Comparison of ENCODE assay signal across 25 cellular contexts in genomic region chr6:137175157-137175889, GRCh38. TPM values are rescaled to one million over a fixed set of nuclear protein-coding genes. Genes with fewer than 3 reads are reported as not detected.
DNase-seq lines count a peak whose midpoint lies in the region; ATAC-seq, FAIRE-seq and TF ChIP-seq lines count a peak whose summit lies in the region.
"Had no signal": no experiment of that assay in that cellular context is flagged by ENCODE, and none has a peak within 500 bp of the region (broad histone marks: within the 10 kb centered on the region; RNA-seq: fewer than 3 reads in every experiment).

No MANE protein-coding gene starts in this region.

- H3K4me1 ChIP-seq in GM12878 (ENCODE audit: control insufficient read depth, insufficient read depth, low read length) (peaks cover 41% of the 10 kb centered on the region), smooth muscle cell (ENCODE audit: low read depth) (no peaks in the 10 kb centered on the region)

- H3K4me3 Mint-ChIP-seq in stimulated activated memory B cell treated with anti-CD40 and anti-IgM and Interleukin-4, amounts not matched to agents 10 μg/mL and 1 μg/mL and 100 μg/mL, for 72 hours, result no peak overlapping the region
- no peak overlapping the region for H3K4me3 Mint-ChIP-seq in activated T-cell treated with anti-CD3 and anti-CD28 coated beads, Interleukin-2, amount 50 U/mL, for 4 hours

- TF ChIP-seq RAD21 in GM12878 (IDR thresholded peaks at IDR 0.05; ENCODE audit: insufficient read depth, low read depth, low read length), result no peak

- H3K27me3 ChIP-seq in GM12878 (replicated peaks in 1 of 2; ENCODE audit: control insufficient read depth in 2 of 2, insufficient read depth in 2 of 2, low read length in 1 of 2) (no peaks in the 10 kb centered on the region), smooth muscle cell (ENCODE audit: low read depth) (no peaks in the 10 kb centered on the region)

- no TSS peak for BruUV-seq in GM12878 (replicated peaks; lab: Mats Ljungman, UMichigan)

- CTCF ChIA-PET in GM12878 (lab: Yijun Ruan, JAX), result interaction anchor here (0.9 to 3.6 kb wide), 7 partner anchors 8 to 81 kb away, joined by 3 to 23 read pairs (median 3); no protein-coding TSS in a partner anchor

- peaks cover 6% of the 10 kb centered on the region for H3K9me3 Mint-ChIP-seq in stimulated activated memory B cell treated with anti-CD40 and anti-IgM and Interleukin-4, amounts not matched to agents 10 μg/mL and 1 μg/mL and 100 μg/mL, for 72 hours
- no peaks in the 10 kb centered on the region for H3K9me3 Mint-ChIP-seq in activated T-cell treated with anti-CD3 and anti-CD28 coated beads, Interleukin-2, amount 50 U/mL, for 4 hours
- H3K9me3 Mint-ChIP-seq: IgD-negative memory B cell had no signal

- H3K36me3 ChIP-seq in GM12878 (ENCODE audit: control insufficient read depth in 2 of 2, insufficient read depth in 2 of 2, low read length in 1 of 2), result no peaks in the 10 kb centered on the region
- no peaks in the 10 kb centered on the region for H3K36me3 ChIP-seq in smooth muscle cell (ENCODE audit: low read depth)

- peak overlapping the region; percentile 3 for H3K27ac Mint-ChIP-seq in stimulated activated memory B cell treated with anti-CD40 and anti-IgM and Interleukin-4, amounts not matched to agents 10 μg/mL and 1 μg/mL and 100 μg/mL, for 72 hours

- no peak overlapping the region for H3K4me3 ChIP-seq in GM12878
- no peak overlapping the region for H3K4me3 ChIP-seq in smooth muscle cell

- peak; percentile 33 for FAIRE-seq in GM12892 (lab: Jason Lieb, UNC)
- no peak for FAIRE-seq in GM12878 (lab: Jason Lieb, UNC)
- no peak for FAIRE-seq in GM19239 (lab: Jason Lieb, UNC)
- FAIRE-seq: RCC 7860 had no signal

- DNase-seq in GM12892 (ENCODE audit: insufficient read length), result no peak
- DNase-seq in GM12878 (ENCODE audit: low read depth, low spot score), result no peak
- no peak for DNase-seq in left ventricle myocardium superior
- DNase-seq in GM19239 (ENCODE audit: insufficient read length, low spot score), result no peak
- no peak for DNase-seq in smooth muscle cell (lab: John Stamatoyannopoulos, UW; ENCODE audit: unreplicated experiment)
- no peak for DNase-seq in activated T-cell treated with anti-CD3 and anti-CD28 coated beads, Interleukin-2, amount 50 U/mL, for 4 hours
- DNase-seq: ACHN; DMS79; GOT3; NCI-H1105 treated with DMSO at 0.1 percent for 48 hours; NCI-H1694; NCI-H2081 treated with DMSO at 0.1 percent for 48 hours; NCI-H510A; NCI-H748 treated with DMSO at 0.1 percent for 48 hours; NK-92 treated with Interleukin-12 subunit alpha and Interleukin-12 subunit beta, amount 100 ng/mL, for 24 hours; SHP77 treated with DMSO at 0.1 percent for 48 hours had no signal

- H3K4me2 ChIP-seq in GM12878 (ENCODE audit: control insufficient read depth, insufficient read depth) (no peak overlapping the region), smooth muscle cell (no peak overlapping the region)

- H4K20me1 ChIP-seq in GM12878 (ENCODE audit: control insufficient read depth, insufficient read depth) (no peaks in the 10 kb centered on the region), smooth muscle cell (ENCODE audit: low read depth) (no peaks in the 10 kb centered on the region)

- ATAC-seq in GM12878 (no peak), left ventricle myocardium superior (peak; percentile 89), HG02970 (IDR thresholded peaks at IDR 0.05; ENCODE audit: low FRiP score, unreplicated experiment) (no peak)
- no peak for ATAC-seq in stimulated activated memory B cell treated with anti-CD40 and anti-IgM and Interleukin-4, amounts not matched to agents 10 μg/mL and 1 μg/mL and 100 μg/mL, for 72 hours
- no peak for ATAC-seq in activated T-cell treated with anti-CD3 and anti-CD28 coated beads, Interleukin-2, amount 50 U/mL, for 4 hours
- ATAC-seq: HCT116 had no signal

- H2AFZ ChIP-seq in GM12878 (ENCODE audit: control insufficient read depth, low read depth, low read length) (peak overlapping the region; percentile 71), smooth muscle cell (ENCODE audit: low read depth) (no peak overlapping the region)

- TF ChIP-seq POLR2A in GM12892 (IDR thresholded peaks at IDR 0.05; ENCODE audit: low read depth, low read length), result no peak
- no peak for TF ChIP-seq POLR2A in GM12878 (IDR thresholded peaks at IDR 0.05; ENCODE audit: low read depth, low read length)

- H3K79me2 ChIP-seq in GM12878 (ENCODE audit: control insufficient read depth, insufficient read depth, low read length) (no peaks in the 10 kb centered on the region; the same call in 1 of the 2 replicates), smooth muscle cell (ENCODE audit: low read depth) (no peaks in the 10 kb centered on the region)

- H3F3A ChIP-seq in smooth muscle cell (ENCODE audit: low read depth), result no peaks in the 10 kb centered on the region

- RAD21 ChIA-PET in GM12878 (lab: Charles Lee; ENCODE audit: unreplicated experiment), result interaction anchor here (0.8 to 7.0 kb wide), 11 partner anchors 10 to 87 kb away, joined by 3 to 43 read pairs (median 5); no protein-coding TSS in a partner anchor

- H3K27ac ChIP-seq in GM12878 (ENCODE audit: control insufficient read depth, insufficient read depth), result peak overlapping the region; percentile 29; the same call in 1 of the 2 replicates
- H3K27ac ChIP-seq in smooth muscle cell (ENCODE audit: low read depth), result no peak overlapping the region
- H3K27ac ChIP-seq: C4-2B had no signal

- no peak for TF ChIP-seq EP300 in GM12878 (IDR thresholded peaks at IDR 0.05; ENCODE audit: borderline replicate concordance in 1 of 2, control insufficient read depth in 1 of 2, low read depth in 2 of 2, low read length in 2 of 2)

- no peak for TF ChIP-seq CTCF in GM12878 (IDR thresholded peaks at IDR 0.05 in 2 of 3, conservative IDR thresholded peaks at IDR 0.05 in 1 of 3; ENCODE audit: control insufficient read depth in 2 of 3, extremely low read depth in 1 of 3, insufficient read depth in 1 of 3, low read depth in 3 of 3, low read length in 3 of 3)
- TF ChIP-seq CTCF in smooth muscle cell (IDR thresholded peaks at IDR 0.05; ENCODE audit: borderline replicate concordance, insufficient read depth, poor library complexity, severe bottlenecking), result no peak

- SMC1A ChIA-PET in GM12878 (lab: Charles Lee; ENCODE audit: uncharacterized antibody, unreplicated experiment), result interaction anchor here (0.8 to 2.5 kb wide), 19 partner anchors 10 to 385 kb away, joined by 3 to 20 read pairs (median 4); no protein-coding TSS in a partner anchor

- H3K36me3 Mint-ChIP-seq in stimulated activated memory B cell treated with anti-CD40 and anti-IgM and Interleukin-4, amounts not matched to agents 10 μg/mL and 1 μg/mL and 100 μg/mL, for 72 hours, result peaks cover 6% of the 10 kb centered on the region
- H3K36me3 Mint-ChIP-seq in activated T-cell treated with anti-CD3 and anti-CD28 coated beads, Interleukin-2, amount 50 U/mL, for 4 hours (ENCODE audit: insufficient read depth), result no peaks in the 10 kb centered on the region
- H3K36me3 Mint-ChIP-seq: IgD-negative memory B cell had no signal

- peaks cover 60% of the 10 kb centered on the region for H3K4me1 Mint-ChIP-seq in stimulated activated memory B cell treated with anti-CD40 and anti-IgM and Interleukin-4, amounts not matched to agents 10 μg/mL and 1 μg/mL and 100 μg/mL, for 72 hours
- peaks cover 7% of the 10 kb centered on the region for H3K4me1 Mint-ChIP-seq in activated T-cell treated with anti-CD3 and anti-CD28 coated beads, Interleukin-2, amount 50 U/mL, for 4 hours (ENCODE audit: low read depth)

- POLR2A ChIA-PET in GM12878 (lab: Charles Lee), result interaction anchor here (0.6 to 1.9 kb wide), 8 partner anchors 9 to 510 kb away, joined by 3 to 5 read pairs (median 3); no protein-coding TSS in a partner anchor

- H3K9me3 ChIP-seq in GM12878 (replicated peaks; ENCODE audit: control insufficient read depth, insufficient read depth, low read length) (peaks cover 4% of the 10 kb centered on the region; the same call in 1 of the 3 replicates), smooth muscle cell (replicated peaks; ENCODE audit: low read depth) (peaks cover 4% of the 10 kb centered on the region)

- in situ Hi-C loops in GM12878 (cut with MboI), result no loop called here

- H3K27me3 Mint-ChIP-seq in stimulated activated memory B cell treated with anti-CD40 and anti-IgM and Interleukin-4, amounts not matched to agents 10 μg/mL and 1 μg/mL and 100 μg/mL, for 72 hours, result no peaks in the 10 kb centered on the region
- no peaks in the 10 kb centered on the region for H3K27me3 Mint-ChIP-seq in activated T-cell treated with anti-CD3 and anti-CD28 coated beads, Interleukin-2, amount 50 U/mL, for 4 hours (ENCODE audit: low read depth)
- H3K27me3 Mint-ChIP-seq: IgD-negative memory B cell had no signal

- H3K9ac ChIP-seq in GM12878 (ENCODE audit: control insufficient read depth, insufficient read depth, low read length) (no peak overlapping the region), smooth muscle cell (ENCODE audit: low read depth) (no peak overlapping the region)

- intact Hi-C loops in GM12878 (cut with micrococcal nuclease; ENCODE audit: unreplicated experiment), result no loop called here
- intact Hi-C loops in left ventricle myocardium superior (cut with micrococcal nuclease), result no loop called here

- WGBS in GM12878 (ENCODE audit: insufficient coverage, insufficient replicate concordance, low lambda C conversion rate, missing lambda C conversion rate), result 61% methylated on average over 4 of the region's 4 CpGs
- 74% methylated on average over 4 of the region's 4 CpGs for WGBS in smooth muscle cell (ENCODE audit: low lambda C conversion rate)

RNA-seq across cellular contexts. Expression of gene IL22RA2, which starts 1.9 kb away (rescaled TPM):
- not detected for polyA plus RNA-seq in GM12892 (2012; ENCODE audit: missing spikeins)
- not detected in 2 replicates for total RNA-seq in GM12878 (2013; cell fraction: nucleolus; rRNA removed)
- total RNA-seq in GM12878 (2014; rRNA removed) (0.06 and 0.16 TPM in 2 replicates), GM12878 (2014; rRNA removed; fragmentation: Illumina TruSeq; extraction: Trizol) (0.14 and 0.18 TPM in 2 replicates), GM12878 (2021) (0.08 and 0.18 TPM in 2 replicates), left ventricle myocardium superior (not detected), smooth muscle cell (not detected in 2 replicates)
- polyA plus RNA-seq in GM12878 (2011; ENCODE audit: low read depth), result not detected
- polyA plus RNA-seq in GM12878 (2011; rRNA removed) (0.05 and 0.09 TPM in 2 replicates), GM12878 (2014; fragmentation: Illumina TruSeq; extraction: Trizol) (0.09 TPM in 1 of 2 replicates, not detected in the other), GM12878 (2014; fragmentation: Nextera tagmentation; extraction: Ambion mirVana) (under 1 TPM in 1 of 2 experiments, not detected in 1; 0.22 TPM), GM12878 (2014; rRNA removed) (0.05 and 0.06 TPM in 2 replicates), GM12878 (2016; fragmentation: Nextera tagmentation; extraction: Ambion mirVana) (not detected), smooth muscle cell (not detected in 2 replicates)
- 0.01 TPM in 1 of 2 replicates, not detected in the other for polyA plus RNA-seq in GM12878 (2011; cell fraction: cytosol; rRNA removed)
- polyA plus RNA-seq in GM12878 (2011; cell fraction: nucleus; rRNA removed), result not detected in 2 replicates
- 0.20 and 0.28 TPM in 2 replicates for polyA plus RNA-seq in GM12878 (2012)
- polyA minus RNA-seq in GM12878 (2011; rRNA and poly(A)+ RNA removed), result not detected in 2 replicates
- polyA minus RNA-seq in GM12878 (2011; cell fraction: cytosol; rRNA and poly(A)+ RNA removed), result not detected in 2 replicates
- not detected in 2 replicates for polyA minus RNA-seq in GM12878 (2011; cell fraction: nucleus; rRNA and poly(A)+ RNA removed)
- total RNA-seq in activated T-cell treated with anti-CD3 and anti-CD28 coated beads, Interleukin-2, amount 50 U/mL, for 4 hours, result not detected
- total RNA-seq: G401, LHCN-M2, OCI-LY7 had no signal
- polyA plus RNA-seq: IgD-negative memory B cell had no signal

RNA-seq across cellular contexts. Expression of gene IFNGR1, which starts 43.9 kb away (rescaled TPM):
- polyA plus RNA-seq in GM12892 (2012; ENCODE audit: missing spikeins), result 67.3 TPM
- 290 and 314 TPM in 2 replicates for total RNA-seq in GM12878 (2013; cell fraction: nucleolus; rRNA removed)
- total RNA-seq in GM12878 (2014; rRNA removed), result 121 and 148 TPM in 2 replicates
- total RNA-seq in GM12878 (2014; rRNA removed; fragmentation: Illumina TruSeq; extraction: Trizol), result 159 and 161 TPM in 2 replicates
- total RNA-seq in GM12878 (2021), result 89.0 and 95.4 TPM in 2 replicates
- polyA plus RNA-seq in GM12878 (2011; ENCODE audit: low read depth), result 72.9 TPM
- polyA plus RNA-seq in GM12878 (2011; rRNA removed), result 258 and 363 TPM in 2 replicates
- polyA plus RNA-seq in GM12878 (2011; cell fraction: cytosol; rRNA removed), result 78.2 and 88.9 TPM in 2 replicates
- polyA plus RNA-seq in GM12878 (2011; cell fraction: nucleus; rRNA removed), result 69.4 and 105 TPM in 2 replicates
- polyA plus RNA-seq in GM12878 (2012), result 102 and 129 TPM in 2 replicates
- polyA plus RNA-seq in GM12878 (2014; fragmentation: Illumina TruSeq; extraction: Trizol), result 155 and 200 TPM in 2 replicates
- 100 to 1,000 TPM; 182 to 296 TPM for polyA plus RNA-seq in GM12878 (2014; fragmentation: Nextera tagmentation; extraction: Ambion mirVana)
- polyA plus RNA-seq in GM12878 (2014; rRNA removed), result 96.0 and 113 TPM in 2 replicates
- polyA plus RNA-seq in GM12878 (2016; fragmentation: Nextera tagmentation; extraction: Ambion mirVana), result 10 to 100 TPM; 95.2 to 99.1 TPM
- 81.9 and 114 TPM in 2 replicates for polyA minus RNA-seq in GM12878 (2011; rRNA and poly(A)+ RNA removed)
- polyA minus RNA-seq in GM12878 (2011; cell fraction: cytosol; rRNA and poly(A)+ RNA removed), result 53.1 and 61.7 TPM in 2 replicates
- polyA minus RNA-seq in GM12878 (2011; cell fraction: nucleus; rRNA and poly(A)+ RNA removed), result 99.3 and 99.9 TPM in 2 replicates
- 115 TPM for total RNA-seq in left ventricle myocardium superior
- 83.7 and 88.3 TPM in 2 replicates for total RNA-seq in smooth muscle cell
- polyA plus RNA-seq in smooth muscle cell, result 51.1 and 61.1 TPM in 2 replicates
- total RNA-seq in activated T-cell treated with anti-CD3 and anti-CD28 coated beads, Interleukin-2, amount 50 U/mL, for 4 hours, result 10 to 100 TPM in 2 of 3 donors, 1 to 10 TPM in 1; 8.9 to 12.0 (median 11.9) TPM
